Comparison of ENCODE assay signal across 8 cellular contexts in genomic region chr10:88880287-88881094, GRCh38. TPM values are rescaled to one million over a fixed set of nuclear protein-coding genes. Genes with fewer than 3 reads are reported as not detected.
DNase-seq lines count a peak whose midpoint lies in the region; ATAC-seq and TF ChIP-seq lines count a peak whose summit lies in the region.

No MANE protein-coding gene starts in this region.

- H3K4me1 ChIP-seq in BLaER1 (peaks cover 28% of the 10 kb centered on the region), mesendoderm (ENCODE audit: control insufficient read depth, low read depth, low read length) (no peaks in the 10 kb centered on the region)

- in situ Hi-C loops in GM18951 (cut with MboI; ENCODE audit: low sequenced_read_pairs, unreplicated experiment), result no loop called here

- H3K27me3 ChIP-seq in BLaER1, result no peaks in the 10 kb centered on the region
- no peaks in the 10 kb centered on the region for H3K27me3 ChIP-seq in mesendoderm (ENCODE audit: insufficient read depth, low read length, poor library complexity)

- H3K27me3 Mint-ChIP-seq in effector memory CD8-positive, alpha-beta T cell, result no peaks in the 10 kb centered on the region

- H3K4me3 ChIP-seq in BLaER1 (peak overlapping the region; percentile 95), mesendoderm (ENCODE audit: low read length) (peak overlapping the region; percentile 58)

- peak overlapping the region; percentile 97 to 98 for H3K4me3 Mint-ChIP-seq in effector memory CD8-positive, alpha-beta T cell

- H3K9ac ChIP-seq in BLaER1, result peak overlapping the region; percentile 88
- H3K9ac ChIP-seq in mesendoderm (ENCODE audit: low read length), result peak overlapping the region; percentile 79

- H3K27ac ChIP-seq in BLaER1 (peak overlapping the region; percentile 87), mesendoderm (ENCODE audit: low read depth, low read length) (peak overlapping the region; percentile 40)

- H2BK120ac ChIP-seq in mesendoderm (ENCODE audit: low read depth, low read length), result no peak overlapping the region

- DNase-seq in NCI-H774 (lab: John Stamatoyannopoulos, UW) (peak; percentile 47), mesendoderm (peak; percentile 81)
- DNase-seq in activated CD8-positive, alpha-beta memory T cell treated with anti-CD3 and anti-CD28 coated beads for 4 hours (ENCODE audit: low read depth in 2 of 2), result peak; percentile 29 to 33
- DNase-seq in effector memory CD8-positive, alpha-beta T cell, result peak; percentile 63 to 71 (median 67)
- DNase-seq in stimulated activated CD8-positive, alpha-beta memory T cell treated with anti-CD3 and anti-CD28 coated beads, Interleukin-12 subunit alpha, Interleukin-12 subunit beta, amount 100 ng/mL, for 4 hours (ENCODE audit: low read depth), result peak; percentile 55

- peaks cover 30% of the 10 kb centered on the region for H3K36me3 Mint-ChIP-seq in effector memory CD8-positive, alpha-beta T cell (ENCODE audit: insufficient read depth)

- H3K23ac ChIP-seq in mesendoderm (ENCODE audit: low read length), result no peak overlapping the region

- H2BK5ac ChIP-seq in mesendoderm (ENCODE audit: low read length), result no peak overlapping the region

- peak; percentile 88 for TF ChIP-seq POLR2A in GM18951 (IDR thresholded peaks at IDR 0.05; ENCODE audit: extremely low read depth, insufficient read depth, insufficient read length)

- H2BK15ac ChIP-seq in mesendoderm (replicated peaks; ENCODE audit: low read depth), result no peak overlapping the region

- H3K4me2 ChIP-seq in BLaER1, result peak overlapping the region; percentile 90
- peak overlapping the region; percentile 83 for H3K4me2 ChIP-seq in mesendoderm (ENCODE audit: low read length)

- H2AK5ac ChIP-seq in mesendoderm (ENCODE audit: low read length), result no peak overlapping the region

- no CpG with 5 or more reads among the region's 84 CpGs for WGBS in mesendoderm (ENCODE audit: extremely low coverage, insufficient coverage, low lambda C conversion rate)

- H3K4ac ChIP-seq in mesendoderm (ENCODE audit: low read depth, low read length), result no peak overlapping the region

- no peak overlapping the region for H4K5ac ChIP-seq in mesendoderm (ENCODE audit: low read length)

- H4K20me1 ChIP-seq in BLaER1, result no peaks in the 10 kb centered on the region

- ATAC-seq in HG03159 (IDR thresholded peaks at IDR 0.05; ENCODE audit: unreplicated experiment), result peak; percentile 65
- ATAC-seq in effector memory CD8-positive, alpha-beta T cell (replicated peaks), result peak; percentile 71

- H3K9me3 ChIP-seq in BLaER1, result no peaks in the 10 kb centered on the region

- peak overlapping the region; percentile 95 to 98 for H3K27ac Mint-ChIP-seq in effector memory CD8-positive, alpha-beta T cell

- no peaks in the 10 kb centered on the region for H3K79me2 ChIP-seq in mesendoderm (ENCODE audit: control insufficient read depth, insufficient read depth, low read length)

- peaks cover 32 to 56% of the 10 kb centered on the region in 2 donors for H3K4me1 Mint-ChIP-seq in effector memory CD8-positive, alpha-beta T cell (ENCODE audit: low read depth in 2 of 2)

- no peak overlapping the region for H4K8ac ChIP-seq in mesendoderm (ENCODE audit: low read depth, low read length)

- no peaks in the 10 kb centered on the region for H3K79me1 ChIP-seq in mesendoderm (ENCODE audit: low read length)

- H3K56ac ChIP-seq in mesendoderm (ENCODE audit: low read length), result peak overlapping the region; percentile 93

- no peak overlapping the region for H3K18ac ChIP-seq in mesendoderm (ENCODE audit: low read length)

- H3K36me3 ChIP-seq in BLaER1, result no peaks in the 10 kb centered on the region
- H3K36me3 ChIP-seq in mesendoderm (ENCODE audit: control insufficient read depth, insufficient read depth, low read length), result no peaks in the 10 kb centered on the region

- no peaks in the 10 kb centered on the region for H3K9me3 Mint-ChIP-seq in effector memory CD8-positive, alpha-beta T cell

RNA-seq across cellular contexts. Expression of gene STAMBPL1, which starts 0.4 kb away (rescaled TPM):
- polyA plus RNA-seq in mesendoderm (2013, experiment 1 of 2), result 4.1 TPM
- 4.3 TPM for polyA plus RNA-seq in mesendoderm (2013, experiment 2 of 2)

RNA-seq across cellular contexts. Expression of gene ANKRD22, which starts 28.8 kb away (rescaled TPM):
- not detected for polyA plus RNA-seq in mesendoderm (2013, experiment 1 of 2)
- polyA plus RNA-seq in mesendoderm (2013, experiment 2 of 2), result not detected

Comparison
In these comparisons a context has a peak if more than half of its experiments do, and no peak if none do; other contexts are left out.
1. Peak in every context shown above with its lines: DNase-seq, ATAC-seq, H3K4me3 ChIP-seq and H3K27ac ChIP-seq.
2. DNase-seq: peak in every context shown above with its lines; median percentile 81 in mesendoderm; 67 in effector memory CD8-positive, alpha-beta T cell; 55 in stimulated activated CD8-positive, alpha-beta memory T cell treated with anti-CD3 and anti-CD28 coated beads, Interleukin-12 subunit alpha, Interleukin-12 subunit beta, amount 100 ng/mL, for 4 hours; 47 in NCI-H774; 31 in activated CD8-positive, alpha-beta memory T cell treated with anti-CD3 and anti-CD28 coated beads for 4 hours.